19 cellular contexts compared by ENCODE assay signal in genomic region chr1:38777464-38777957, GRCh38.
"Had no signal": no experiment of that assay in that cellular context is flagged by ENCODE, and none has a peak within 500 bp of the region (broad histone marks: within the 10 kb centered on the region; RNA-seq: fewer than 3 reads in every experiment).

No MANE protein-coding gene starts in this region.

- ATAC-seq: left lobe of liver; naive thymus-derived CD8-positive, alpha-beta T cell; stimulated activated naive B cell treated with anti-CD40 and anti-IgM and Interleukin-4, amounts not matched to agents 10 μg/mL and 1 μg/mL and 100 μg/mL, for 72 hours had no signal

- H3K9me3 ChIP-seq: sigmoid colon, stomach, uterus had no signal

- FAIRE-seq: islet of Langerhans had no signal

- H3K4me1 ChIP-seq: sigmoid colon, stomach, uterus had no signal

- H3K4me3 ChIP-seq: coronary artery, sigmoid colon, skin epidermis, stomach, uterus had no signal

- H3K27me3 ChIP-seq: uterus had no signal

- DNase-seq: effector CD4-positive, alpha-beta T cell; endodermal cell; foreskin melanocyte; head of caudate nucleus; hypothalamus; kidney glomerular epithelial cell; mammary epithelial cell; naive thymus-derived CD8-positive, alpha-beta T cell; posterior cingulate gyrus; sigmoid colon; stimulated activated CD4-positive, alpha-beta T cell treated with anti-CD3 and anti-CD28 coated beads, Interleukin-2, amount 100 ng/mL, for 24 hours; stimulated activated CD4-positive, alpha-beta T cell treated with anti-CD3 and anti-CD28 coated beads, Interleukin-4, amount 100 ng/mL, for 4 hours; stimulated activated naive B cell treated with anti-CD40 and anti-IgM and Interleukin-4, amounts not matched to agents 10 μg/mL and 1 μg/mL and 100 μg/mL, for 72 hours; stomach; uterus had no signal

- H3K36me3 ChIP-seq: sigmoid colon, stomach, uterus had no signal

- H3K27ac ChIP-seq: coronary artery, sigmoid colon, skin epidermis, stomach, uterus had no signal
